ENCODE assay signal across 8 cellular contexts in genomic region chr20:17873410-17874270, GRCh38.
DNase-seq lines count a peak whose midpoint lies in the region; ATAC-seq and TF ChIP-seq lines count a peak whose summit lies in the region.

No MANE protein-coding gene starts in this region.

- TF ChIP-seq CTCF in Calu3 (IDR thresholded peaks at IDR 0.05; ENCODE audit: unreplicated experiment) (no peak), brain microvascular endothelial cell (IDR thresholded peaks at IDR 0.05; ENCODE audit: low read depth, low read length, missing control alignments) (no peak), lower leg skin (IDR thresholded peaks at IDR 0.05) (no peak), vagina (IDR thresholded peaks at IDR 0.05) (no peak)

- H3K27me3 Mint-ChIP-seq in Calu3 (ENCODE audit: unreplicated experiment), result no peaks in the 10 kb centered on the region

- H3K27me3 ChIP-seq in brain microvascular endothelial cell (replicated peaks), result no peaks in the 10 kb centered on the region
- H3K27me3 ChIP-seq in vagina, result no peaks in the 10 kb centered on the region

- CTCF ChIA-PET in Calu3 (lab: Charles Lee), result interaction anchor here (1.0 to 1.2 kb wide), 2 partner anchors 24 to 28 kb away, joined by 3 to 4 read pairs; no protein-coding TSS in a partner anchor

- ATAC-seq in GM18861 (IDR thresholded peaks at IDR 0.05; ENCODE audit: unreplicated experiment) (no peak), HG03175 (IDR thresholded peaks at IDR 0.05; ENCODE audit: unreplicated experiment) (no peak)

- no peaks in the 10 kb centered on the region for H3K9me3 Mint-ChIP-seq in Calu3 (ENCODE audit: low read depth, unreplicated experiment)

- in situ Hi-C loops in brain microvascular endothelial cell (cut with HindIII; ENCODE audit: low pct_ligation_motif_present, low sequenced_read_pairs), result no loop called here

- no peak overlapping the region for H3K27ac Mint-ChIP-seq in Calu3 (ENCODE audit: unreplicated experiment)

- peaks cover 38% of the 10 kb centered on the region for H3K4me1 ChIP-seq in vagina

- no peaks in the 10 kb centered on the region for H3K36me3 Mint-ChIP-seq in Calu3 (ENCODE audit: insufficient read depth, unreplicated experiment)

- no peaks in the 10 kb centered on the region for H3K4me1 Mint-ChIP-seq in Calu3 (ENCODE audit: low read depth, unreplicated experiment)

- 32 to 35% methylated on average over 14 of the region's 14 CpGs for WGBS in lower leg skin, 2 donors

- DNase-seq in Calu3 (peak; percentile 21), NCI-H2107 (lab: John Stamatoyannopoulos, UW) (peak; percentile 11), brain microvascular endothelial cell (peak; percentile 83), lower leg skin (ENCODE audit: low spot score in 2 of 2) (peak; percentile 82 to 96), vagina (ENCODE audit: extremely low spot score in 2 of 2) (no peak), cerebellar nuclear complex (lab: John Stamatoyannopoulos, UW) (no peak)

- H3K36me3 ChIP-seq in brain microvascular endothelial cell (replicated peaks) (no peaks in the 10 kb centered on the region), vagina (no peaks in the 10 kb centered on the region)

- BruUV-seq in Calu3 (replicated peaks; lab: Mats Ljungman, UMichigan), result no TSS peak

- intact Hi-C loops in Calu3 (cut with micrococcal nuclease; ENCODE audit: unreplicated experiment) (no loop called here), lower leg skin (cut with DNase I; ENCODE audit: low total_unique reads) (no loop called here), vagina (cut with DNase I) (no loop called here)

- peak overlapping the region; percentile 29 for H3K27ac ChIP-seq in brain microvascular endothelial cell
- H3K27ac ChIP-seq in vagina, result peak overlapping the region; percentile 80

- H3K9me3 ChIP-seq in vagina, result no peaks in the 10 kb centered on the region

- H3K4me3 Mint-ChIP-seq in Calu3 (ENCODE audit: low read depth, unreplicated experiment), result no peak overlapping the region

- TF ChIP-seq POLR2A in lower leg skin (IDR thresholded peaks at IDR 0.05), result no peak
- no peak for TF ChIP-seq POLR2A in vagina (IDR thresholded peaks at IDR 0.05)

- peak overlapping the region; percentile 12 for H3K4me3 ChIP-seq in brain microvascular endothelial cell (ENCODE audit: low read depth, low read length)
- H3K4me3 ChIP-seq in lower leg skin (ENCODE audit: low read depth, poor library complexity, severe bottlenecking), result no peak overlapping the region
- peak overlapping the region in 1 of 2 donors; percentile 6 for H3K4me3 ChIP-seq in vagina

Comparison
In these comparisons a context has a peak if more than half of its experiments do, and no peak if none do; other contexts are left out.
1. DNase-seq: peak in Calu3 (single experiment), NCI-H2107 (single experiment), brain microvascular endothelial cell (single experiment) and lower leg skin (2 of 2); none in vagina (0 of 2) and cerebellar nuclear complex (0 of 2).